15 cellular contexts compared by ENCODE assay signal in genomic region chr22:23800297-23801237, GRCh38. TPM values are rescaled to one million over a fixed set of nuclear protein-coding genes. Genes with fewer than 3 reads are reported as not detected.
A peak's percentile ranks its signal among the peaks of the same experiment; 100 is the strongest.
DNase-seq lines count a peak whose midpoint lies in the region; ATAC-seq and TF ChIP-seq lines count a peak whose summit lies in the region.
"Had no signal": no experiment of that assay in that cellular context is flagged by ENCODE, and none has a peak within 500 bp of the region (broad histone marks: within the 10 kb centered on the region; RNA-seq: fewer than 3 reads in every experiment).

No MANE protein-coding gene starts in this region.

- peaks cover 5% of the 10 kb centered on the region for H4K20me1 ChIP-seq in hepatocyte (ENCODE audit: insufficient read depth, poor library complexity, severe bottlenecking)
- H4K20me1 ChIP-seq in SK-N-SH (ENCODE audit: insufficient read depth), result no peaks in the 10 kb centered on the region

- H3K9me3 ChIP-seq in hepatocyte (ENCODE audit: low read depth) (no peaks in the 10 kb centered on the region), SK-N-SH (no peaks in the 10 kb centered on the region)
- H3K9me3 ChIP-seq: Caco-2 had no signal

- no peaks in the 10 kb centered on the region for H3K27me3 ChIP-seq in hepatocyte
- H3K27me3 ChIP-seq in SK-N-SH (ENCODE audit: insufficient read depth), result no peaks in the 10 kb centered on the region

- no peaks in the 10 kb centered on the region for H3K36me3 ChIP-seq in hepatocyte (replicated peaks; ENCODE audit: insufficient read depth, low read depth)
- peaks cover 42 to 66% of the 10 kb centered on the region in 2 experiments for H3K36me3 ChIP-seq in SK-N-SH (replicated peaks in 1 of 2; ENCODE audit: control insufficient read depth in 1 of 2, insufficient read depth in 2 of 2, low read length in 1 of 2)

- H3K79me2 ChIP-seq in hepatocyte (peaks cover 6% of the 10 kb centered on the region), SK-N-SH (ENCODE audit: insufficient read depth) (0 out of 2 replicates have a peak, but pooled peaks cover 2% of the 10 kb centered on the region)

- WGBS in hepatocyte (ENCODE audit: low lambda C conversion rate, missing lambda C conversion rate), result 98% methylated on average over 18 of the region's 18 CpGs
- 96% methylated on average over 17 of the region's 18 CpGs for WGBS in SK-N-SH (ENCODE audit: low lambda C conversion rate)

- H3F3A ChIP-seq in SK-N-SH (replicated peaks; ENCODE audit: insufficient read depth), result no peaks in the 10 kb centered on the region

- POLR2A ChIA-PET in SK-N-SH (lab: Yijun Ruan, JAX), result no interaction called here

- no peaks in the 10 kb centered on the region for H3K9me2 ChIP-seq in hepatocyte (replicated peaks; ENCODE audit: insufficient read depth)
- no peaks in the 10 kb centered on the region for H3K9me2 ChIP-seq in SK-N-SH

- ATAC-seq in GM18511 (IDR thresholded peaks at IDR 0.05; ENCODE audit: unreplicated experiment) (peak; percentile 82), GM21423 (IDR thresholded peaks at IDR 0.05; ENCODE audit: unreplicated experiment) (peak; percentile 64), HG03196 (IDR thresholded peaks at IDR 0.05; ENCODE audit: unreplicated experiment) (peak; percentile 54)
- ATAC-seq: Right ventricle myocardium inferior had no signal

- TF ChIP-seq RAD21 in SK-N-SH (IDR thresholded peaks at IDR 0.05; ENCODE audit: low read length), result no peak

- no peak overlapping the region for H3K4me2 ChIP-seq in hepatocyte
- no peak overlapping the region for H3K4me2 ChIP-seq in SK-N-SH

- TF ChIP-seq EP300 in SK-N-SH (IDR thresholded peaks at IDR 0.05; ENCODE audit: borderline replicate concordance in 1 of 2, low read depth in 1 of 2, low read length in 1 of 2), result no peak

- H3K9ac ChIP-seq in SK-N-SH, result no peak overlapping the region

- H3K4me3 ChIP-seq in hepatocyte (no peak overlapping the region), SK-N-SH (ENCODE audit: low read depth in 2 of 2, low read length in 1 of 2) (no peak overlapping the region)

- CTCF ChIA-PET in SK-N-SH (lab: Yijun Ruan, JAX), result no interaction called here

- no peak overlapping the region for H2AFZ ChIP-seq in hepatocyte
- H2AFZ ChIP-seq in SK-N-SH (ENCODE audit: low read depth), result no peak overlapping the region

- H3K27ac ChIP-seq in hepatocyte (no peak overlapping the region), SK-N-SH (ENCODE audit: low read depth in 2 of 2, low read length in 1 of 2) (no peak overlapping the region)

- DNase-seq in germinal center (ENCODE audit: low spot score) (peak; percentile 77), NCI-H226 (no peak), NCI-H187 treated with DMSO at 0.1 percent for 48 hours (lab: John Stamatoyannopoulos, UW) (no peak), hepatocyte (ENCODE audit: low spot score) (no peak), SK-N-SH (no peak)
- DNase-seq: activated CD4-positive, alpha-beta T cell treated with anti-CD3 and anti-CD28 coated beads, Interleukin-2, amount 10 ng/mL, durations not matched to agents 7 days and 5 days; amygdala; Caco-2; naive thymus-derived CD8-positive, alpha-beta T cell; NCI-H2107; stimulated activated CD4-positive, alpha-beta T cell treated with anti-CD3 and anti-CD28 coated beads, Interleukin-12 subunit alpha, Interleukin-12 subunit beta, amount 100 ng/mL, for 4 hours had no signal

- H3K4me1 ChIP-seq in hepatocyte (ENCODE audit: insufficient read depth), result peaks cover 4% of the 10 kb centered on the region
- H3K4me1 ChIP-seq in SK-N-SH (ENCODE audit: control insufficient read depth in 1 of 2, insufficient read depth in 2 of 2, low read depth in 1 of 2, low read length in 1 of 2), result no peaks in the 10 kb centered on the region
- H3K4me1 ChIP-seq: Caco-2 had no signal

- no peak for TF ChIP-seq CTCF in hepatocyte (IDR thresholded peaks at IDR 0.05; ENCODE audit: poor library complexity)
- no peak for TF ChIP-seq CTCF in SK-N-SH (IDR thresholded peaks at IDR 0.05)

TF ChIP-seq in SK-N-SH, 30 proteins besides CTCF, POLR2A, EP300 and RAD21 (continues in another document):
- TF ChIP-seq MXI1 (IDR thresholded peaks at IDR 0.05; ENCODE audit: low read depth, low read length) (no peak), USF1 (IDR thresholded peaks at IDR 0.05; ENCODE audit: borderline replicate concordance, low read depth) (no peak), RFX5 (IDR thresholded peaks at IDR 0.05; ENCODE audit: low read length) (no peak), NFIC (IDR thresholded peaks at IDR 0.05; ENCODE audit: borderline replicate concordance) (no peak), YY1 (IDR thresholded peaks at IDR 0.05; ENCODE audit: low read depth) (no peak), TCF12 (IDR thresholded peaks at IDR 0.05) (no peak), CHD2 (IDR thresholded peaks at IDR 0.05; ENCODE audit: low read length, partially characterized antibody) (no peak), JUND (IDR thresholded peaks at IDR 0.05) (no peak), MEF2A (IDR thresholded peaks at IDR 0.05; ENCODE audit: borderline replicate concordance, low read depth) (no peak), GABPA (IDR thresholded peaks at IDR 0.05; ENCODE audit: low read depth) (no peak), FOXM1 (IDR thresholded peaks at IDR 0.05; ENCODE audit: low read depth) (no peak), REST (IDR thresholded peaks at IDR 0.05; ENCODE audit: low read depth, low read length) (no peak), NRF1 (IDR thresholded peaks at IDR 0.05; ENCODE audit: low read depth, low read length) (no peak), SMC3 (IDR thresholded peaks at IDR 0.05; ENCODE audit: low read depth, low read length) (no peak), ELF1 (IDR thresholded peaks at IDR 0.05) (no peak)

RNA-seq across cellular contexts. Expression of gene SMARCB1, which starts 13.8 kb away (rescaled TPM):
- total RNA-seq in hepatocyte, result 84.3 and 88.2 TPM in 2 replicates
- polyA plus RNA-seq in hepatocyte (103 and 120 TPM in 2 replicates), SK-N-SH (2012; rRNA removed) (182 and 215 TPM in 2 replicates)
- polyA plus RNA-seq in SK-N-SH (2012; cell fraction: cytosol; rRNA removed), result 170 and 192 TPM in 2 replicates
- polyA plus RNA-seq in SK-N-SH (2012; cell fraction: nucleus; rRNA removed), result 113 and 134 TPM in 2 replicates

RNA-seq across cellular contexts. Expression of gene MMP11, which starts 27.9 kb away (rescaled TPM):
- 27.9 and 36.2 TPM in 2 replicates for total RNA-seq in hepatocyte
- polyA plus RNA-seq in hepatocyte (22.8 and 25.2 TPM in 2 replicates), SK-N-SH (2012; rRNA removed) (50.8 and 64.4 TPM in 2 replicates)
- polyA plus RNA-seq in SK-N-SH (2012; cell fraction: cytosol; rRNA removed), result 31.3 and 49.7 TPM in 2 replicates
- polyA plus RNA-seq in SK-N-SH (2012; cell fraction: nucleus; rRNA removed), result 48.3 and 75.0 TPM in 2 replicates

RNA-seq across cellular contexts. Expression of gene CHCHD10, which starts 32.8 kb away (rescaled TPM):
- 4.0 and 36.5 TPM in 2 replicates for total RNA-seq in hepatocyte
- polyA plus RNA-seq in hepatocyte, result 53.0 and 68.1 TPM in 2 replicates
- 27.7 and 70.1 TPM in 2 replicates for polyA plus RNA-seq in SK-N-SH (2012; rRNA removed)
- polyA plus RNA-seq in SK-N-SH (2012; cell fraction: cytosol; rRNA removed), result 50.5 and 57.1 TPM in 2 replicates
- 31.9 and 32.3 TPM in 2 replicates for polyA plus RNA-seq in SK-N-SH (2012; cell fraction: nucleus; rRNA removed)

RNA-seq across cellular contexts. Expression of gene C22orf15, which starts 37.8 kb away (rescaled TPM):
- not detected in 2 replicates for total RNA-seq in hepatocyte
- polyA plus RNA-seq in hepatocyte, result 0.35 and 0.37 TPM in 2 replicates
- 1.6 and 2.5 TPM in 2 replicates for polyA plus RNA-seq in SK-N-SH (2012; rRNA removed)
- 0.80 and 1.2 TPM in 2 replicates for polyA plus RNA-seq in SK-N-SH (2012; cell fraction: cytosol; rRNA removed)
- polyA plus RNA-seq in SK-N-SH (2012; cell fraction: nucleus; rRNA removed), result 6.0 and 8.1 TPM in 2 replicates
- total RNA-seq: Caco-2, Right ventricle myocardium inferior had no signal

RNA-seq across cellular contexts. Expression of gene DERL3, which starts 38.2 kb away (rescaled TPM):
- 1.6 and 1.8 TPM in 2 replicates for total RNA-seq in hepatocyte
- polyA plus RNA-seq in hepatocyte (5.1 and 6.1 TPM in 2 replicates), SK-N-SH (2012; rRNA removed) (not detected in 2 replicates)
- not detected in 2 replicates for polyA plus RNA-seq in SK-N-SH (2012; cell fraction: cytosol; rRNA removed)
- polyA plus RNA-seq in SK-N-SH (2012; cell fraction: nucleus; rRNA removed), result 0.01 TPM in 2 replicates
- polyA plus RNA-seq: naive thymus-derived CD8-positive, alpha-beta T cell had no signal
